Comparison of ENCODE assay signal across 8 cellular contexts in genomic region chr9:69122391-69123141, GRCh38. TPM values are rescaled to one million over a fixed set of nuclear protein-coding genes. Genes with fewer than 3 reads are reported as not detected.
DNase-seq lines count a peak whose midpoint lies in the region; ATAC-seq, FAIRE-seq and TF ChIP-seq lines count a peak whose summit lies in the region.

No MANE protein-coding gene starts in this region.

- peaks cover 2% of the 10 kb centered on the region for H3K4me1 ChIP-seq in ovary (ENCODE audit: insufficient read depth)

- H3K27ac ChIP-seq in ovary: peak overlapping the region; percentile 64 to 71

- no peak for TF ChIP-seq EP300 in ovary (IDR thresholded peaks at IDR 0.05)

- no peaks in the 10 kb centered on the region for H3K36me3 ChIP-seq in ovary

- peak; percentile 88 for DNase-seq in EH (ENCODE audit: low read depth)
- peak; percentile 26 for DNase-seq in HTR-8/SVneo (ENCODE audit: insufficient read length, low spot score)
- no peak for DNase-seq in activated CD4-positive, alpha-beta memory T cell treated with anti-CD3 and anti-CD28 coated beads for 36 hours
- DNase-seq in glutamatergic neuron: no peak
- DNase-seq in ovary: no peak
- no peak for DNase-seq in NK-92 (lab: John Stamatoyannopoulos, UW; ENCODE audit: unreplicated experiment)

- no peak for ATAC-seq in GM19455 (IDR thresholded peaks at IDR 0.05; ENCODE audit: unreplicated experiment)
- ATAC-seq in GM19351 (IDR thresholded peaks at IDR 0.05; ENCODE audit: unreplicated experiment): no peak

- peak overlapping the region; percentile 70 for H3K4me3 ChIP-seq in ovary

- H3K27ac Mint-ChIP-seq in activated CD4-positive, alpha-beta memory T cell treated with anti-CD3 and anti-CD28 coated beads for 36 hours: no peak overlapping the region
- H3K27ac Mint-ChIP-seq in glutamatergic neuron (ENCODE audit: unreplicated experiment): no peak overlapping the region

- TF ChIP-seq CTCF in glutamatergic neuron (IDR thresholded peaks at IDR 0.05; ENCODE audit: partially characterized antibody, unreplicated experiment): no peak
- no peak for TF ChIP-seq CTCF in ovary (IDR thresholded peaks at IDR 0.05)

- CTCF ChIA-PET in activated CD4-positive, alpha-beta memory T cell treated with anti-CD3 and anti-CD28 coated beads for 36 hours (lab: Charles Lee): interaction anchor here (0.7 to 1.6 kb wide), 5 partner anchors 46 to 87 kb away, joined by 3 to 6 read pairs (median 3); partner anchors contain the start of gene FXN

- peaks cover 7% of the 10 kb centered on the region for H3K4me1 Mint-ChIP-seq in activated CD4-positive, alpha-beta memory T cell treated with anti-CD3 and anti-CD28 coated beads for 36 hours (ENCODE audit: low read depth)
- H3K4me1 Mint-ChIP-seq in glutamatergic neuron (ENCODE audit: low read depth, unreplicated experiment): peaks cover 3% of the 10 kb centered on the region

- no peak for FAIRE-seq in HTR-8/SVneo (lab: Jason Lieb, UNC)

- no peaks in the 10 kb centered on the region for H3K36me3 Mint-ChIP-seq in activated CD4-positive, alpha-beta memory T cell treated with anti-CD3 and anti-CD28 coated beads for 36 hours
- no peaks in the 10 kb centered on the region for H3K36me3 Mint-ChIP-seq in glutamatergic neuron (ENCODE audit: unreplicated experiment)

- H3K27me3 ChIP-seq in ovary: no peaks in the 10 kb centered on the region

- POLR2A ChIA-PET in activated CD4-positive, alpha-beta memory T cell treated with anti-CD3 and anti-CD28 coated beads for 36 hours (lab: Charles Lee): interaction anchor here (1.2 to 1.5 kb wide), 3 partner anchors 9 to 52 kb away, joined by 3 to 5 read pairs (median 4); partner anchors contain the start of gene TJP2

- 23 to 32% (median 28%) methylated on average over 24 to 26 of the region's 26 CpGs for WGBS in ovary, 3 donors

- no peaks in the 10 kb centered on the region for H3K9me3 Mint-ChIP-seq in activated CD4-positive, alpha-beta memory T cell treated with anti-CD3 and anti-CD28 coated beads for 36 hours
- H3K9me3 Mint-ChIP-seq in glutamatergic neuron (ENCODE audit: unreplicated experiment): peaks cover 3% of the 10 kb centered on the region

- no peak for TF ChIP-seq POLR2A in ovary (IDR thresholded peaks at IDR 0.05)

- intact Hi-C loops in activated CD4-positive, alpha-beta memory T cell treated with anti-CD3 and anti-CD28 coated beads for 36 hours (cut with micrococcal nuclease): loop anchor here (1.0 to 5.0 kb wide), 2 partner anchors 71 to 80 kb away; no protein-coding TSS in a partner anchor
- intact Hi-C loops in ovary (cut with DNase I): loop anchor here in 1 of 4 donors (10.0 kb wide), 1 partner anchor 72 kb away; no protein-coding TSS in a partner anchor

- peak overlapping the region; percentile 88 for H3K4me3 Mint-ChIP-seq in activated CD4-positive, alpha-beta memory T cell treated with anti-CD3 and anti-CD28 coated beads for 36 hours
- H3K4me3 Mint-ChIP-seq in glutamatergic neuron (ENCODE audit: unreplicated experiment): peak overlapping the region; percentile 82

- peaks cover 2% of the 10 kb centered on the region for H3K27me3 Mint-ChIP-seq in activated CD4-positive, alpha-beta memory T cell treated with anti-CD3 and anti-CD28 coated beads for 36 hours
- H3K27me3 Mint-ChIP-seq in glutamatergic neuron (ENCODE audit: unreplicated experiment): peaks cover 5% of the 10 kb centered on the region

- H3K9me3 ChIP-seq in ovary: no peaks in the 10 kb centered on the region

RNA-seq across cellular contexts. Expression of gene TJP2, which starts 51.5 kb away (rescaled TPM):
- 10 to 100 TPM; 12.9 to 15.3 TPM for total RNA-seq in activated CD4-positive, alpha-beta memory T cell treated with anti-CD3 and anti-CD28 coated beads for 36 hours
- total RNA-seq in glutamatergic neuron (ENCODE audit: unreplicated experiment) (6.0 TPM), ovary (100 to 1,000 TPM in 3 of 7 donors, 10 to 100 TPM in 4; 40.5 to 143 (median 71.7) TPM)
- polyA plus RNA-seq in ovary: 10 to 100 TPM; 47.7 to 51.3 TPM

Comparison
In these comparisons a context has a peak if more than half of its experiments do, and no peak if none do; other contexts are left out.
1. DNase-seq: peak in EH (single experiment) and HTR-8/SVneo (single experiment); none in activated CD4-positive, alpha-beta memory T cell treated with anti-CD3 and anti-CD28 coated beads for 36 hours (single experiment), glutamatergic neuron (single experiment), ovary (0 of 5) and NK-92 (single experiment).